Comparison of ENCODE assay signal across 26 cellular contexts in the genomic region with DNA sequence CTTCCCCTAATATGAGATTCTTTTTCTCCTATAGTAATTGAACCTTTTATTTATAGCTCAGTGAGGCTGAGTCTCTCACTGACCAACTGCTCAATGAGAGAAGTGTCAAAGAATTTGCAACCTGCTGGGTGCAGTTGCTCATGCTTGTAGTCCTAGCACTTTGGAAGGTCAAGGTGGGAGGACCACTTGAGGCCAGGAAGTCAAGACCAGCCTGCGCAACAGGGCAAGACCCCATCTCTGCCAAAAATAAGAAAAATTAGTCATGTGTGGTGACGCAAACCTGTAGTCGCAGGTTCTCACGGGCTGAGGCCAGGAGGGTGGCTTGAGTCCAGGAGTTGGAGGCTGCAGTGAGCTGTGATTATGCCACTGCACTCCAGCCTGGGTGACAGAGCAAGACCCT. TPM values are rescaled to one million over a fixed set of nuclear protein-coding genes. Genes with fewer than 3 reads are reported as not detected.
DNase-seq lines count a peak whose midpoint lies in the region; ATAC-seq, FAIRE-seq and TF ChIP-seq lines count a peak whose summit lies in the region.
"Had no signal": no experiment of that assay in that cellular context is flagged by ENCODE, and none has a peak within 500 bp of the region (broad histone marks: within the 10 kb centered on the region; RNA-seq: fewer than 3 reads in every experiment).

No MANE protein-coding gene starts in this region.

- no peak overlapping the region for H4K5ac ChIP-seq in IMR-90 (ENCODE audit: low read depth, low read length)

- H3K23ac ChIP-seq in IMR-90 (ENCODE audit: low read depth, low read length): no peak overlapping the region

- H3K9me1 ChIP-seq in IMR-90 (ENCODE audit: insufficient read depth, low read length) (peaks cover 13% of the 10 kb centered on the region), K562 (ENCODE audit: control insufficient read depth, insufficient read depth, low read length) (no peaks in the 10 kb centered on the region)

- H3K36me3 ChIP-seq in IMR-90 (ENCODE audit: control insufficient read depth, insufficient read depth, low read length) (no peaks in the 10 kb centered on the region), K562 (ENCODE audit: control insufficient read depth, insufficient read depth, low read length) (no peaks in the 10 kb centered on the region), heart left ventricle (no peaks in the 10 kb centered on the region), OCI-LY7 (ENCODE audit: insufficient read depth, low read length) (no peaks in the 10 kb centered on the region)
- H3K36me3 ChIP-seq: HAP-1, right lobe of liver, uterus had no signal

- no peak overlapping the region for H3K4ac ChIP-seq in IMR-90 (ENCODE audit: low read depth, low read length)

- POLR2A ChIA-PET in IMR-90 (lab: Charles Lee; ENCODE audit: unreplicated experiment) (no interaction called here), K562 (lab: Yijun Ruan, JAX) (interaction anchor here (1.1 to 1.8 kb wide), 2 partner anchors 11 to 24 kb away, joined by 3 to 5 read pairs; no protein-coding TSS in a partner anchor), OCI-LY7 (lab: Charles Lee) (no interaction called here)

- FAIRE-seq in K562 (lab: Jason Lieb, UNC): no peak

- TF ChIP-seq CTCF in IMR-90 (conservative IDR thresholded peaks at IDR 0.05; ENCODE audit: low read depth, low read length): no peak
- TF ChIP-seq CTCF in K562 (IDR thresholded peaks at IDR 0.05 in 2 of 3, conservative IDR thresholded peaks at IDR 0.05 in 1 of 3; ENCODE audit: insufficient read depth in 2 of 3, low read depth in 1 of 3, low read length in 3 of 3): no peak
- no peak for TF ChIP-seq CTCF in heart left ventricle (IDR thresholded peaks at IDR 0.05)
- no peak for TF ChIP-seq CTCF in OCI-LY7 (conservative IDR thresholded peaks at IDR 0.05; ENCODE audit: low read length)

- no peak for TF ChIP-seq RAD21 in IMR-90 (IDR thresholded peaks at IDR 0.05; ENCODE audit: low read length)
- no peak for TF ChIP-seq RAD21 in K562 (CRISPR knock-in tag; conservative IDR thresholded peaks at IDR 0.05 in 1 of 2, IDR thresholded peaks at IDR 0.05 in 1 of 2)

- H3K79me2 ChIP-seq in K562 (ENCODE audit: control insufficient read depth, insufficient read depth, low read length) (no peaks in the 10 kb centered on the region), OCI-LY7 (ENCODE audit: insufficient read depth, low read depth, low read length) (no peaks in the 10 kb centered on the region)
- H3K79me2 ChIP-seq: hepatocyte had no signal

- H4K91ac ChIP-seq in IMR-90 (ENCODE audit: insufficient read depth, low read depth, low read length): no peak overlapping the region

- no peak overlapping the region for H2AK9ac ChIP-seq in IMR-90 (replicated peaks; ENCODE audit: low read depth, low read length, poor library complexity)

- H3K79me1 ChIP-seq in IMR-90 (ENCODE audit: low read depth in 1 of 2, low read length in 2 of 2): no peaks in the 10 kb centered on the region

- DNase-seq in A172 (ENCODE audit: low spot score): peak; percentile 41
- peak; percentile 55 for DNase-seq in IMR-90
- no peak for DNase-seq in K562 (ENCODE audit: extremely low read depth in 1 of 4, low spot score in 3 of 4)
- DNase-seq in glomerular visceral epithelial cell (ENCODE audit: extremely low spot score): peak; percentile 57
- no peak for DNase-seq in NCI-H345 (lab: John Stamatoyannopoulos, UW)
- DNase-seq in heart left ventricle: no peak
- DNase-seq in OCI-LY7 (ENCODE audit: low spot score): no peak
- DNase-seq in NCI-H82 treated with DMSO at 0.1 percent for 48 hours (lab: John Stamatoyannopoulos, UW; ENCODE audit: unreplicated experiment): no peak
- DNase-seq: ACHN; activated CD4-positive, alpha-beta T cell treated with anti-CD3 and anti-CD28 coated beads for 36 hours; activated gamma-delta T cell; CD4-positive, CD25-positive, alpha-beta regulatory T cell; dermis blood vessel endothelial cell; DMS53; NCI-H2029; NCI-H510A; nucleus accumbens; OCI-M1; right lobe of liver; T1000; uterus had no signal

- intact Hi-C loops in IMR-90 (cut with micrococcal nuclease) (no loop called here), K562 (cut with micrococcal nuclease) (no loop called here), heart left ventricle (cut with DNase I) (loop anchor here in 5 of 10 donors (5.0 kb wide), 4 partner anchors 33 to 93 kb away; a partner anchor contains a TSS), OCI-LY7 (cut with micrococcal nuclease; ENCODE audit: unreplicated experiment) (no loop called here)

- H2AK5ac ChIP-seq in IMR-90 (ENCODE audit: low read depth, low read length): no peak overlapping the region

- H3K4me1 ChIP-seq in IMR-90 (ENCODE audit: control insufficient read depth, insufficient read depth, low read length): peaks cover 2% of the 10 kb centered on the region; the same call in 1 of the 2 replicates
- peaks cover 0 to 3% of the 10 kb centered on the region in 2 experiments; a peak in 1 of 5 replicates for H3K4me1 ChIP-seq in K562 (replicated peaks in 1 of 2; ENCODE audit: control insufficient read depth in 2 of 2, insufficient read depth in 2 of 2, low read length in 2 of 2)
- H3K4me1 ChIP-seq in heart left ventricle: peaks cover 0 to 10% (median 5%) of the 10 kb centered on the region in 12 donors
- H3K4me1 ChIP-seq in OCI-LY7 (ENCODE audit: insufficient read depth, low read length, poor library complexity, severe bottlenecking): peaks cover 14% of the 10 kb centered on the region
- H3K4me1 ChIP-seq: uterus had no signal

- H2BK5ac ChIP-seq in IMR-90 (ENCODE audit: low read depth, low read length, poor library complexity, severe bottlenecking): no peak overlapping the region

- H4K8ac ChIP-seq in IMR-90 (ENCODE audit: low read depth in 2 of 2, low read length in 2 of 2): no peak overlapping the region

- no peak overlapping the region for H2BK15ac ChIP-seq in IMR-90 (ENCODE audit: low read depth, low read length)

- H3K27ac ChIP-seq in IMR-90 (ENCODE audit: insufficient read depth, low read length) (no peak overlapping the region), K562 (ENCODE audit: extremely low read depth, low read depth, low read length) (no peak overlapping the region), heart left ventricle (no peak overlapping the region), OCI-LY7 (ENCODE audit: low read depth, low read length, poor library complexity, severe bottlenecking) (no peak overlapping the region)
- H3K27ac ChIP-seq: hepatocyte, right lobe of liver, uterus had no signal

- no peak overlapping the region for H3K18ac ChIP-seq in IMR-90 (ENCODE audit: low read depth, low read length)

- H2AFZ ChIP-seq in IMR-90 (replicated peaks; ENCODE audit: low read length, poor library complexity) (no peak overlapping the region), K562 (ENCODE audit: low read depth, low read length) (peak overlapping the region; percentile 44; the same call in 1 of the 2 replicates), OCI-LY7 (ENCODE audit: low read length) (no peak overlapping the region)
- H2AFZ ChIP-seq: hepatocyte had no signal

- H4K20me1 ChIP-seq in IMR-90 (ENCODE audit: insufficient read depth, low read length) (no peaks in the 10 kb centered on the region), K562 (replicated peaks; ENCODE audit: control insufficient read depth, insufficient read depth, low read length) (no peaks in the 10 kb centered on the region), OCI-LY7 (ENCODE audit: insufficient read depth, low read length) (no peaks in the 10 kb centered on the region)

- ATAC-seq in IMR-90 (ENCODE audit: low read depth) (no peak), K562 (no peak), heart left ventricle (no peak)
- ATAC-seq: activated CD4-positive, alpha-beta T cell treated with anti-CD3 and anti-CD28 coated beads for 36 hours; right lobe of liver; SK-N-SH treated with all-trans-retinoic acid at 6 μM for 48 hours had no signal

- H3K14ac ChIP-seq in IMR-90 (replicated peaks; ENCODE audit: low read depth, low read length): no peak overlapping the region

- no peaks in the 10 kb centered on the region for H3K9me2 ChIP-seq in OCI-LY7 (ENCODE audit: insufficient read depth, low read length)

- H3K9me3 ChIP-seq in IMR-90 (ENCODE audit: control insufficient read depth, insufficient read depth, low read length): no peaks in the 10 kb centered on the region
- H3K9me3 ChIP-seq in K562 (replicated peaks; ENCODE audit: control insufficient read depth, insufficient read depth, low read depth, low read length): no peaks in the 10 kb centered on the region
- H3K9me3 ChIP-seq in heart left ventricle: no peaks in the 10 kb centered on the region
- no peaks in the 10 kb centered on the region for H3K9me3 ChIP-seq in OCI-LY7 (ENCODE audit: low read length)
- H3K9me3 ChIP-seq: HAP-1, right lobe of liver, uterus had no signal

- BruUV-seq in IMR-90 (replicated peaks; lab: Mats Ljungman, UMichigan): no TSS peak
- no TSS peak for BruUV-seq in K562 (replicated peaks; lab: Mats Ljungman, UMichigan)
- no TSS peak for BruUV-seq in OCI-LY7 (replicated peaks; lab: Mats Ljungman, UMichigan)

- H2BK20ac ChIP-seq in IMR-90 (ENCODE audit: low read depth, low read length): no peak overlapping the region

- no CpG with 5 or more reads among the region's 4 CpGs for WGBS in IMR-90 (ENCODE audit: extremely low coverage in 2 of 2, insufficient read length in 1 of 2), 2 experiments
- 33% methylated on average over 4 of the region's 4 CpGs for WGBS in K562 (ENCODE audit: insufficient coverage, low coverage, missing lambda C conversion rate)
- WGBS in heart left ventricle, 4 donors: 80 to 84% (median 81%) methylated on average over 4 of the region's 4 CpGs

- CTCF ChIA-PET in IMR-90 (lab: Yijun Ruan, JAX) (interaction anchor here (1.1 to 3.4 kb wide), 3 partner anchors 67 to 92 kb away, joined by 3 to 13 read pairs (median 4); no protein-coding TSS in a partner anchor), K562 (lab: Yijun Ruan, JAX; ENCODE audit: low intra/inter-chr PET ratio) (no interaction called here), OCI-LY7 (lab: Charles Lee; ENCODE audit: unreplicated experiment) (no interaction called here)

- in situ Hi-C loops in IMR-90 (cut with MboI; ENCODE audit: low sequenced_read_pairs) (loop anchor here (5.0 kb wide), 1 partner anchor 68 kb away; no protein-coding TSS in a partner anchor), K562 (cut with MboI) (no loop called here)

- no peak for TF ChIP-seq EP300 in K562 (IDR thresholded peaks at IDR 0.05; ENCODE audit: low read length)

- TF ChIP-seq POLR2A in IMR-90 (IDR thresholded peaks at IDR 0.05; ENCODE audit: low read depth, low read length) (no peak), K562 (conservative IDR thresholded peaks at IDR 0.05) (no peak), heart left ventricle (IDR thresholded peaks at IDR 0.05) (no peak)

- dilution Hi-C loops in IMR-90 (cut with HindIII; ENCODE audit: low sequenced_read_pairs, unreplicated experiment): no loop called here

- no peak overlapping the region for H3K4me2 ChIP-seq in IMR-90 (ENCODE audit: low read depth, low read length)
- H3K4me2 ChIP-seq in K562 (ENCODE audit: insufficient read depth, low read length): no peak overlapping the region
- no peak overlapping the region for H3K4me2 ChIP-seq in OCI-LY7 (ENCODE audit: low read length)
- H3K4me2 ChIP-seq: hepatocyte had no signal

- H3K9ac ChIP-seq in IMR-90 (ENCODE audit: low read depth, low read length) (no peak overlapping the region), K562 (ENCODE audit: insufficient read depth in 1 of 2, low read depth in 2 of 2, low read length in 2 of 2) (no peak overlapping the region)

- H3K27me3 ChIP-seq in IMR-90 (ENCODE audit: control insufficient read depth, insufficient read depth, low read length): no peaks in the 10 kb centered on the region
- H3K27me3 ChIP-seq in K562 (ENCODE audit: control insufficient read depth in 2 of 2, insufficient read depth in 2 of 2, low read length in 2 of 2): no peaks in the 10 kb centered on the region
- H3K27me3 ChIP-seq in heart left ventricle: no peaks in the 10 kb centered on the region
- H3K27me3 ChIP-seq: hepatocyte, right lobe of liver, uterus had no signal

- no peak overlapping the region for H3K56ac ChIP-seq in IMR-90 (ENCODE audit: extremely low read depth, insufficient read depth, low read length)

- no peak overlapping the region for H2BK120ac ChIP-seq in IMR-90 (ENCODE audit: low read depth, low read length)

- H3K4me3 ChIP-seq in IMR-90 (ENCODE audit: insufficient read depth, low read depth, low read length) (no peak overlapping the region), K562 (no peak overlapping the region), heart left ventricle (no peak overlapping the region), OCI-LY7 (ENCODE audit: low read depth, low read length, poor library complexity, severe bottlenecking) (no peak overlapping the region)
- H3K4me3 ChIP-seq: HAP-1, hepatocyte, right lobe of liver, uterus had no signal

RNA-seq across cellular contexts. Expression of a gene that starts 30.9 kb away (rescaled TPM):
- total RNA-seq in A172 (2014; rRNA removed; shearing (Covaris generic)): not detected in 2 replicates
- total RNA-seq in IMR-90 (2012; rRNA removed): not detected in 2 replicates
- polyA plus RNA-seq in IMR-90 (2012; rRNA removed): not detected in 2 replicates
- 0.08 TPM in 1 of 2 replicates, not detected in the other for polyA plus RNA-seq in IMR-90 (2012; cell fraction: cytosol; rRNA removed)
- not detected in 2 replicates for polyA plus RNA-seq in IMR-90 (2012; cell fraction: nucleus; rRNA removed; ENCODE audit: low replicate concordance)
- not detected in 2 replicates for total RNA-seq in K562 (2011; cell fraction: chromatin; rRNA removed; ENCODE audit: low replicate concordance)
- total RNA-seq in K562 (2011; cell fraction: nucleolus; rRNA removed): not detected in 2 replicates
- total RNA-seq in K562 (2011; cell fraction: nucleoplasm; rRNA removed): not detected in 2 replicates
- total RNA-seq in K562 (2014; rRNA removed): not detected in 2 replicates
- not detected in 2 replicates for total RNA-seq in K562 (2014; rRNA removed; fragmentation: Illumina TruSeq; extraction: Trizol)
- not detected in 2 replicates for total RNA-seq in K562 (2015; rRNA removed; fragmentation: Illumina TruSeq; extraction: Trizol)
- not detected in 2 replicates for total RNA-seq in K562 (2021)
- polyA plus RNA-seq in K562 (2011; rRNA removed): not detected in 2 replicates
- polyA plus RNA-seq in K562 (2011; cell fraction: cytosol; rRNA removed): not detected in 2 replicates
- polyA plus RNA-seq in K562 (2011; cell fraction: nucleus; rRNA removed): not detected in 2 replicates
- not detected in 2 replicates for polyA plus RNA-seq in K562 (2012)
- polyA plus RNA-seq in K562 (2014; fragmentation: Illumina TruSeq; extraction: Trizol): not detected in 2 replicates
- polyA plus RNA-seq in K562 (2014; fragmentation: Nextera tagmentation; extraction: Ambion mirVana): not detected
- not detected in 2 replicates for polyA plus RNA-seq in K562 (2014; rRNA removed)
- not detected in 2 replicates for polyA minus RNA-seq in K562 (2011; rRNA and poly(A)+ RNA removed)
- polyA minus RNA-seq in K562 (2011; cell fraction: cytosol; rRNA and poly(A)+ RNA removed): not detected in 2 replicates
- polyA minus RNA-seq in K562 (2011; cell fraction: nucleus; rRNA and poly(A)+ RNA removed): not detected in 2 replicates
- not detected for total RNA-seq in heart left ventricle
- not detected for polyA plus RNA-seq in heart left ventricle
- not detected in 2 replicates for total RNA-seq in OCI-LY7 (2014; rRNA removed; shearing (Covaris generic))
- total RNA-seq in OCI-LY7 (2022): not detected in 2 replicates
- total RNA-seq: activated CD4-positive, alpha-beta T cell treated with anti-CD3 and anti-CD28 coated beads for 36 hours; CD4-positive, CD25-positive, alpha-beta regulatory T cell; dermis blood vessel endothelial cell; hepatocyte; mononuclear cell; right lobe of liver; uterus had no signal
- polyA plus RNA-seq: CD4-positive, CD25-positive, alpha-beta regulatory T cell; esophagus; hepatocyte had no signal

RNA-seq across cellular contexts. Expression of a gene that starts 35.5 kb away (rescaled TPM):
- total RNA-seq in A172 (2014; rRNA removed; shearing (Covaris generic)): 35.8 and 43.9 TPM in 2 replicates
- 39.1 and 40.0 TPM in 2 replicates for total RNA-seq in IMR-90 (2012; rRNA removed)
- polyA plus RNA-seq in IMR-90 (2012; rRNA removed): 22.4 and 22.9 TPM in 2 replicates
- polyA plus RNA-seq in IMR-90 (2012; cell fraction: cytosol; rRNA removed): 12.8 and 19.0 TPM in 2 replicates
- 95.5 and 141 TPM in 2 replicates for polyA plus RNA-seq in IMR-90 (2012; cell fraction: nucleus; rRNA removed; ENCODE audit: low replicate concordance)
- 148 and 349 TPM in 2 replicates for total RNA-seq in K562 (2011; cell fraction: chromatin; rRNA removed; ENCODE audit: low replicate concordance)
- total RNA-seq in K562 (2011; cell fraction: nucleolus; rRNA removed): 124 and 136 TPM in 2 replicates
- total RNA-seq in K562 (2011; cell fraction: nucleoplasm; rRNA removed): 129 and 134 TPM in 2 replicates
- total RNA-seq in K562 (2014; rRNA removed): 41.7 and 42.3 TPM in 2 replicates
- total RNA-seq in K562 (2014; rRNA removed; fragmentation: Illumina TruSeq; extraction: Trizol): 10.4 and 16.4 TPM in 2 replicates
- 17.1 and 19.2 TPM in 2 replicates for total RNA-seq in K562 (2015; rRNA removed; fragmentation: Illumina TruSeq; extraction: Trizol)
- 51.8 and 65.4 TPM in 2 replicates for total RNA-seq in K562 (2021)
- polyA plus RNA-seq in K562 (2011; rRNA removed): 8.1 and 10.7 TPM in 2 replicates
- polyA plus RNA-seq in K562 (2011; cell fraction: cytosol; rRNA removed): 7.3 and 9.5 TPM in 2 replicates
- 62.2 and 107 TPM in 2 replicates for polyA plus RNA-seq in K562 (2011; cell fraction: nucleus; rRNA removed)
- polyA plus RNA-seq in K562 (2012): 31.3 and 34.9 TPM in 2 replicates
- polyA plus RNA-seq in K562 (2014; fragmentation: Illumina TruSeq; extraction: Trizol): 34.4 and 39.1 TPM in 2 replicates
- 1 to 10 TPM; 2.5 TPM for polyA plus RNA-seq in K562 (2014; fragmentation: Nextera tagmentation; extraction: Ambion mirVana)
- 20.4 and 32.3 TPM in 2 replicates for polyA plus RNA-seq in K562 (2014; rRNA removed)
- 12.1 and 19.8 TPM in 2 replicates for polyA minus RNA-seq in K562 (2011; rRNA and poly(A)+ RNA removed)
- 22.1 and 22.6 TPM in 2 replicates for polyA minus RNA-seq in K562 (2011; cell fraction: cytosol; rRNA and poly(A)+ RNA removed)
- 40.4 and 54.3 TPM in 2 replicates for polyA minus RNA-seq in K562 (2011; cell fraction: nucleus; rRNA and poly(A)+ RNA removed)
- total RNA-seq in heart left ventricle: 100 to 1,000 TPM; 241 to 340 (median 300) TPM
- 100 to 1,000 TPM in 1 of 2 donors, 10 to 100 TPM in 1; 83.5 to 306 TPM for polyA plus RNA-seq in heart left ventricle
- total RNA-seq in OCI-LY7 (2014; rRNA removed; shearing (Covaris generic)): 124 and 131 TPM in 2 replicates
- 128 and 143 TPM in 2 replicates for total RNA-seq in OCI-LY7 (2022)

Comparison
In these comparisons a context has a peak if more than half of its experiments do, and no peak if none do; other contexts are left out.
1. DNase-seq: peak in A172 (single experiment), IMR-90 (single experiment) and glomerular visceral epithelial cell (single experiment); none in K562 (0 of 4), NCI-H345 (single experiment), heart left ventricle (0 of 5), OCI-LY7 (single experiment) and NCI-H82 treated with DMSO at 0.1 percent for 48 hours (single experiment).